11 cellular contexts compared by ENCODE assay signal in genomic region chr16:11309895-11310633, GRCh38. TPM values are rescaled to one million over a fixed set of nuclear protein-coding genes. Genes with fewer than 3 reads are reported as not detected.
A peak's percentile ranks its signal among the peaks of the same experiment; 100 is the strongest.
DNase-seq lines count a peak whose midpoint lies in the region; ATAC-seq and TF ChIP-seq lines count a peak whose summit lies in the region.
"Had no signal": no experiment of that assay in that cellular context is flagged by ENCODE, and none has a peak within 500 bp of the region (broad histone marks: within the 10 kb centered on the region; RNA-seq: fewer than 3 reads in every experiment).

No MANE protein-coding gene starts in this region.

- in situ Hi-C loops in mammary epithelial cell (cut with MboI; ENCODE audit: low sequenced_read_pairs in 2 of 2) = no loop called here

- H3K9ac ChIP-seq in parathyroid adenoma (no peak overlapping the region), mammary epithelial cell (ENCODE audit: insufficient read depth, low read length) (no peak overlapping the region)

- 77% methylated on average over 9 of the region's 9 CpGs for WGBS in mammary epithelial cell (ENCODE audit: low coverage, missing lambda C conversion rate)

- CTCF ChIA-PET in mammary epithelial cell (lab: Charles Lee; ENCODE audit: low non-redundant PET) = no interaction called here

- H2AFZ ChIP-seq in parathyroid adenoma (peak overlapping the region; percentile 27), mammary epithelial cell (ENCODE audit: low read depth, low read length) (no peak overlapping the region)

- peaks cover 9% of the 10 kb centered on the region for H3K4me1 ChIP-seq in parathyroid adenoma
- peaks cover 5% of the 10 kb centered on the region for H3K4me1 ChIP-seq in mammary epithelial cell (ENCODE audit: insufficient read depth, low read length)

- H4K20me1 ChIP-seq in mammary epithelial cell (ENCODE audit: insufficient read depth, low read length) = no peaks in the 10 kb centered on the region

- no peaks in the 10 kb centered on the region for H3K36me3 ChIP-seq in parathyroid adenoma (ENCODE audit: control insufficient read depth, insufficient read depth, low read length)
- H3K36me3 ChIP-seq in mammary epithelial cell (ENCODE audit: insufficient read depth, low read length) = no peaks in the 10 kb centered on the region

- H3K79me2 ChIP-seq in parathyroid adenoma = no peaks in the 10 kb centered on the region
- H3K79me2 ChIP-seq in mammary epithelial cell (ENCODE audit: insufficient read depth, low read length) = no peaks in the 10 kb centered on the region

- no peak overlapping the region for H3K27ac ChIP-seq in parathyroid adenoma
- H3K27ac ChIP-seq in mammary epithelial cell (ENCODE audit: insufficient read depth, low read depth, low read length) = no peak overlapping the region

- H3K4me3 ChIP-seq in parathyroid adenoma (ENCODE audit: low read depth, low read length) = no peak overlapping the region
- no peak overlapping the region for H3K4me3 ChIP-seq in mammary epithelial cell (replicated peaks in 1 of 3; ENCODE audit: insufficient read depth in 1 of 3, low read depth in 2 of 3, low read length in 3 of 3)

- no peak overlapping the region for H3K4me2 ChIP-seq in parathyroid adenoma (ENCODE audit: low read length)
- no peak overlapping the region for H3K4me2 ChIP-seq in mammary epithelial cell (ENCODE audit: insufficient read depth, low read depth, low read length)

- intact Hi-C loops in mammary epithelial cell (cut with micrococcal nuclease) = no loop called here

- DNase-seq in NCI-H2107 treated with DMSO at 0.1 percent for 48 hours (lab: John Stamatoyannopoulos, UW; ENCODE audit: unreplicated experiment) (peak; percentile 34), NCI-H2107 (lab: John Stamatoyannopoulos, UW) (no peak), NCI-H345 treated with DMSO at 0.1 percent for 48 hours (lab: John Stamatoyannopoulos, UW; ENCODE audit: unreplicated experiment) (peak; percentile 17), mammary epithelial cell (no peak), NK-92 (lab: John Stamatoyannopoulos, UW; ENCODE audit: unreplicated experiment) (no peak)
- no peak for DNase-seq in effector CD4-positive, alpha-beta T cell
- DNase-seq: 8988T had no signal

- TF ChIP-seq CTCF in parathyroid adenoma (IDR thresholded peaks at IDR 0.05) (no peak), mammary epithelial cell (conservative IDR thresholded peaks at IDR 0.05 in 1 of 2, IDR thresholded peaks at IDR 0.05 in 1 of 2; ENCODE audit: extremely low read depth in 1 of 2, insufficient read depth in 1 of 2, low read depth in 1 of 2, low read length in 2 of 2) (no peak)

- BruUV-seq in mammary epithelial cell (replicated peaks; lab: Mats Ljungman, UMichigan) = no TSS peak

- H3K9me3 ChIP-seq in parathyroid adenoma (ENCODE audit: control insufficient read depth, low read length) (no peaks in the 10 kb centered on the region), mammary epithelial cell (replicated peaks; ENCODE audit: insufficient read depth, low read length) (no peaks in the 10 kb centered on the region)

- dilution Hi-C loops in mammary epithelial cell (cut with HindIII; ENCODE audit: low sequenced_read_pairs) = no loop called here

- peak; percentile 47 for ATAC-seq in HG02759 (IDR thresholded peaks at IDR 0.05; ENCODE audit: unreplicated experiment)

- no peaks in the 10 kb centered on the region for H3K27me3 ChIP-seq in parathyroid adenoma (ENCODE audit: control insufficient read depth, insufficient read depth, low read length)
- H3K27me3 ChIP-seq in mammary epithelial cell (ENCODE audit: insufficient read depth, low read length) = no peaks in the 10 kb centered on the region

RNA-seq across cellular contexts. Expression of gene PRM1, which starts 28.9 kb away (rescaled TPM):
- total RNA-seq in mammary epithelial cell = not detected
- polyA plus RNA-seq in mammary epithelial cell = not detected
- polyA minus RNA-seq in mammary epithelial cell = not detected
- total RNA-seq: activated CD8-positive, alpha-beta memory T cell treated with anti-CD3 and anti-CD28 coated beads for 36 hours; kidney epithelial cell had no signal

RNA-seq across cellular contexts. Expression of gene PRM2, which starts 33.8 kb away (rescaled TPM):
- not detected for total RNA-seq in mammary epithelial cell
- polyA plus RNA-seq in mammary epithelial cell = not detected
- not detected for polyA minus RNA-seq in mammary epithelial cell
- total RNA-seq: activated CD8-positive, alpha-beta memory T cell treated with anti-CD3 and anti-CD28 coated beads for 36 hours; kidney epithelial cell had no signal

RNA-seq across cellular contexts. Expression of gene RMI2, which starts 35.2 kb away (rescaled TPM):
- total RNA-seq in mammary epithelial cell = 10 to 100 TPM in 1 of 2 donors, 1 to 10 TPM in 1; 2.2 to 14.7 TPM
- 13.8 TPM for polyA plus RNA-seq in mammary epithelial cell
- 3.6 TPM for polyA minus RNA-seq in mammary epithelial cell

RNA-seq across cellular contexts. Expression of gene PRM3, which starts 36.6 kb away (rescaled TPM):
- total RNA-seq in mammary epithelial cell = not detected
- not detected for polyA plus RNA-seq in mammary epithelial cell
- not detected for polyA minus RNA-seq in mammary epithelial cell
- total RNA-seq: activated CD8-positive, alpha-beta memory T cell treated with anti-CD3 and anti-CD28 coated beads for 36 hours; kidney epithelial cell had no signal

RNA-seq across cellular contexts. Expression of gene TNP2, which starts 40.9 kb away (rescaled TPM):
- total RNA-seq in mammary epithelial cell = not detected
- not detected for polyA plus RNA-seq in mammary epithelial cell
- polyA minus RNA-seq in mammary epithelial cell = not detected
- total RNA-seq: activated CD8-positive, alpha-beta memory T cell treated with anti-CD3 and anti-CD28 coated beads for 36 hours; kidney epithelial cell had no signal

Comparison
In these comparisons a context has a peak if more than half of its experiments do, and no peak if none do; other contexts are left out.
1. DNase-seq: peak in NCI-H2107 treated with DMSO at 0.1 percent for 48 hours (single experiment) and NCI-H345 treated with DMSO at 0.1 percent for 48 hours (single experiment); none in NCI-H2107 (single experiment), mammary epithelial cell (single experiment), NK-92 (single experiment) and effector CD4-positive, alpha-beta T cell (single experiment).